ENCODE assay signal across 14 cellular contexts in genomic region chr2:240195316-240195861, GRCh38. TPM values are rescaled to one million over a fixed set of nuclear protein-coding genes. Genes with fewer than 3 reads are reported as not detected.
DNase-seq lines count a peak whose midpoint lies in the region; ATAC-seq and TF ChIP-seq lines count a peak whose summit lies in the region.
"Had no signal": no experiment of that assay in that cellular context is flagged by ENCODE, and none has a peak within 500 bp of the region (broad histone marks: within the 10 kb centered on the region; RNA-seq: fewer than 3 reads in every experiment).

No MANE protein-coding gene starts in this region.

- H3K27me3 ChIP-seq in left ventricle myocardium inferior (ENCODE audit: low read depth), result peaks cover 43% of the 10 kb centered on the region
- peaks cover 0 to 4% (median under 1%) of the 10 kb centered on the region in 3 donors for H3K27me3 ChIP-seq in sigmoid colon
- H3K27me3 ChIP-seq in aorta (ENCODE audit: control insufficient read depth in 1 of 2, insufficient read depth in 2 of 2, low read length in 1 of 2), result no peaks in the 10 kb centered on the region
- H3K27me3 ChIP-seq: BLaER1 had no signal

- no peaks in the 10 kb centered on the region for H3K9me3 Mint-ChIP-seq in neural crest cell
- H3K9me3 Mint-ChIP-seq: CD8-positive, alpha-beta memory T cell had no signal

- H3K27ac ChIP-seq in left ventricle myocardium inferior (replicated peaks) (no peak overlapping the region), sigmoid colon (no peak overlapping the region), aorta (ENCODE audit: low read depth in 1 of 2, low read length in 2 of 2) (no peak overlapping the region)
- H3K27ac ChIP-seq: BLaER1, GM23248 had no signal

- H3K36me3 Mint-ChIP-seq in neural crest cell (ENCODE audit: low read depth), result no peaks in the 10 kb centered on the region
- H3K36me3 Mint-ChIP-seq: CD8-positive, alpha-beta memory T cell had no signal

- ATAC-seq in Right ventricle myocardium superior (ENCODE audit: poor library complexity), result peak; percentile 22
- ATAC-seq in aorta (ENCODE audit: low FRiP score), result no peak
- ATAC-seq in GM21423 (IDR thresholded peaks at IDR 0.05; ENCODE audit: unreplicated experiment), result no peak
- ATAC-seq in HG03432 (IDR thresholded peaks at IDR 0.05; ENCODE audit: unreplicated experiment), result no peak

- DNase-seq in Right ventricle myocardium superior (no peak), left ventricle myocardium inferior (no peak), neural crest cell (ENCODE audit: low read depth, low spot score) (no peak), sigmoid colon (peak; percentile 49), aorta (peak; percentile 12 to 30), kidney tubule cell (ENCODE audit: low spot score) (no peak)
- DNase-seq: 8988T; AML-193; CD8-positive, alpha-beta memory T cell; GM23248 had no signal

- H3K36me3 ChIP-seq in left ventricle myocardium inferior, result no peaks in the 10 kb centered on the region
- H3K36me3 ChIP-seq in sigmoid colon, result no peaks in the 10 kb centered on the region
- no peaks in the 10 kb centered on the region for H3K36me3 ChIP-seq in aorta (ENCODE audit: control insufficient read depth in 1 of 2, insufficient read depth in 2 of 2, low read length in 1 of 2)
- H3K36me3 ChIP-seq: BLaER1 had no signal

- H3K4me3 ChIP-seq in left ventricle myocardium inferior (no peak overlapping the region), sigmoid colon (no peak overlapping the region), aorta (ENCODE audit: low read length in 2 of 2) (no peak overlapping the region)
- H3K4me3 ChIP-seq: BLaER1, GM23248 had no signal

- no peaks in the 10 kb centered on the region for H3K27me3 Mint-ChIP-seq in neural crest cell (ENCODE audit: low read depth)

- TF ChIP-seq CTCF in left ventricle myocardium inferior (IDR thresholded peaks at IDR 0.05; ENCODE audit: borderline replicate concordance) (no peak), neural crest cell (conservative IDR thresholded peaks at IDR 0.05) (no peak), sigmoid colon (IDR thresholded peaks at IDR 0.05) (no peak)

- TF ChIP-seq POLR2A in sigmoid colon (IDR thresholded peaks at IDR 0.05), result no peak

- WGBS in sigmoid colon, 2 donors, result 87% methylated on average over 10 of the region's 10 CpGs
- WGBS in aorta, 2 donors, result 88 to 92% methylated on average over 10 of the region's 10 CpGs

- H3K4me3 Mint-ChIP-seq in neural crest cell, result no peak overlapping the region

- intact Hi-C loops in Right ventricle myocardium superior (cut with DNase I), result no loop called here
- intact Hi-C loops in left ventricle myocardium inferior (cut with micrococcal nuclease), result no loop called here
- intact Hi-C loops in sigmoid colon (cut with DNase I), result no loop called here
- intact Hi-C loops in aorta (cut with DNase I), result no loop called here

- H3K4me1 ChIP-seq in left ventricle myocardium inferior (no peaks in the 10 kb centered on the region), sigmoid colon (no peaks in the 10 kb centered on the region), aorta (ENCODE audit: control insufficient read depth in 1 of 2, insufficient read depth in 2 of 2, low read length in 2 of 2) (no peaks in the 10 kb centered on the region)
- H3K4me1 ChIP-seq: BLaER1 had no signal

- H3K27ac Mint-ChIP-seq in neural crest cell (ENCODE audit: unreplicated experiment), result peak overlapping the region; percentile 38
- H3K27ac Mint-ChIP-seq: CD8-positive, alpha-beta memory T cell had no signal

- H3K9me3 ChIP-seq in left ventricle myocardium inferior (replicated peaks), result no peaks in the 10 kb centered on the region
- no peaks in the 10 kb centered on the region for H3K9me3 ChIP-seq in sigmoid colon
- no peaks in the 10 kb centered on the region for H3K9me3 ChIP-seq in aorta (ENCODE audit: control insufficient read depth, low read length)
- H3K9me3 ChIP-seq: BLaER1 had no signal

- TF ChIP-seq EP300 in sigmoid colon (IDR thresholded peaks at IDR 0.05), result no peak

- H3K4me1 Mint-ChIP-seq in neural crest cell, result peaks cover 11% of the 10 kb centered on the region

RNA-seq across cellular contexts. Expression of gene OTOS, which starts 54.9 kb away (rescaled TPM):
- total RNA-seq in Right ventricle myocardium superior, result not detected
- total RNA-seq in left ventricle myocardium inferior, result not detected
- total RNA-seq in neural crest cell, result not detected in 2 replicates
- total RNA-seq in sigmoid colon, result not detected
- polyA plus RNA-seq in sigmoid colon, result not detected
- total RNA-seq in aorta, result not detected
- polyA plus RNA-seq in aorta, result not detected
- total RNA-seq: CD8-positive, alpha-beta memory T cell; GM23248; HT1080 had no signal
- polyA plus RNA-seq: CD8-positive, alpha-beta memory T cell; GM23248 had no signal

RNA-seq across cellular contexts. Expression of gene COPS9, which starts 59.3 kb away (rescaled TPM):
- total RNA-seq in Right ventricle myocardium superior (206 TPM), left ventricle myocardium inferior (190 TPM), neural crest cell (138 and 143 TPM in 2 replicates), sigmoid colon (100 to 1,000 TPM; 235 to 376 (median 317) TPM), aorta (10 to 100 TPM; 83.7 to 94.0 TPM)
- polyA plus RNA-seq in sigmoid colon (100 to 1,000 TPM; 238 to 458 (median 422) TPM), aorta (100 to 1,000 TPM; 415 to 787 TPM)

Comparison
In these comparisons a context has a peak if more than half of its experiments do, and no peak if none do; other contexts are left out.
1. DNase-seq: peak in sigmoid colon (single experiment) and aorta (2 of 2); none in Right ventricle myocardium superior (single experiment), left ventricle myocardium inferior (single experiment), neural crest cell (single experiment) and kidney tubule cell (single experiment).